In genomic region chr2:170815311-170815710, GRCh38 we compare ENCODE assay signal across 1 cellular context.
TF ChIP-seq lines count a peak whose summit lies in the region.

No MANE protein-coding gene starts in this region.

TF ChIP-seq in HCT116, 20 proteins besides CTCF, POLR2A, EP300 and RAD21 (continued from another document):
- TF ChIP-seq REST (IDR thresholded peaks at IDR 0.05; ENCODE audit: low read depth) (no peak), SIN3A (IDR thresholded peaks at IDR 0.05; ENCODE audit: low read depth) (no peak)
TF ChIP-seq in HCT116: peak in this region for 0.
